In the genomic region with DNA sequence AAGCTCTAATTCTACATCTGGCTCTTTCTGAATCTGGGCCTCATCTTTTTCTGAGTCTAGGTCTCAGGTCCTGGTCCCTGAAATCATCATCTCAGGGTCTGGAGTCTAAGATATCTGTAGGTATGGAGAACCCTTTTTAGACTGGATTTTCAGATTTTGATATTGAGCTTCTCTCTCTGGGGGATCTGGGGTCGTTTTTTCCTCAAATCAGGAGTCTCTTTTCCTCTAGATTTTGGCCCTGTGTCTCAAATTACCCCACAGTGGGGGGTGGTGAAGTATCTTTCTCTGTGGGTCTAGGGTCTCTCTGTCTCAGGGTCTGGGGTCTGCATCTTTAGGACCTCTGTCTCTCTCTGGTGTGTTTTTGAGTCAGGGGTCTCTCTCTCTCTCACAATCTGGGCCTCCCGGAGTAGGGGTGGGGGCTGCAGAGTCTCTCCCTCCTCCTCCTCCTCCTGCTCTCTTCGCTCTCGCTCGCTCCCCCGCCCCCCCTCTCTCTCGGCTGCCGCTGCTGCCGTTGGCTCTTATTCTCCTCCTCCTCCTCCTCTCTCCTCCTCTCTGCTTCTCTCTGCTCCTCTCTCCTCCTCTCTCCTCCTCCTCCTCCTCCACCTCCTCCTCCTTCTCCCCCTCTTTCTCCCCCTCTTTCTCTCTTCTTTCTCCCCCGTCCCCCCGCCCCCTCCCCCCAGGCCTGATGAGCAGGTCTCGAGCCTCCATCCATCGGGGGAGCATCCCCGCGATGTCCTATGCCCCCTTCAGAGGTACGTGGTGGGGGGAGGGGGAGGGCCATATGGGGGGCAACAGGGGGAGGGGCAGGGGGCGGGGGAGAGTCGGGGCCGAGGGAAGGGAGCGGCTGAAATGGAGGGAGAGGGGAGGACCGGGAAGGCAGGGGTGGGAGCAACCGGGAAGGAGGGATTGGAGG, we compare ENCODE assay signal across 8 cellular contexts. TPM values are rescaled to one million over a fixed set of nuclear protein-coding genes. Genes with fewer than 3 reads are reported as not detected.
A peak's percentile ranks its signal among the peaks of the same experiment; 100 is the strongest.
DNase-seq lines count a peak whose midpoint lies in the region; ATAC-seq and TF ChIP-seq lines count a peak whose summit lies in the region.

SYNGAP1 (plus strand) TSS at position 486 of the 913 bp plus-strand sequence; CDS start at position 686, 200 bp downstream.

- TF ChIP-seq EP300 in tibial nerve (IDR thresholded peaks at IDR 0.05): peak in 1 of 2 donors; percentile 7

- H3K27me3 ChIP-seq in muscle layer of duodenum (ENCODE audit: low read depth, low read length): no peaks in the 10 kb centered on the region
- no peaks in the 10 kb centered on the region for H3K27me3 ChIP-seq in tibial nerve

- H3K4me1 ChIP-seq in muscle layer of duodenum (ENCODE audit: control insufficient read depth in 1 of 2, insufficient read depth in 2 of 2, low read length in 2 of 2): peaks cover 24 to 54% of the 10 kb centered on the region in 2 donors
- peaks cover 0 to 59% (median 28%) of the 10 kb centered on the region in 4 donors for H3K4me1 ChIP-seq in tibial nerve

- ATAC-seq in GM18870 (IDR thresholded peaks at IDR 0.05; ENCODE audit: unreplicated experiment): no peak

- H3K36me3 ChIP-seq in muscle layer of duodenum (ENCODE audit: control insufficient read depth in 1 of 2, insufficient read depth in 2 of 2, low read length in 2 of 2) (peaks cover 6 to 24% of the 10 kb centered on the region in 2 donors), tibial nerve (peaks cover 0 to 17% (median 2%) of the 10 kb centered on the region in 3 donors)

- H3K27ac ChIP-seq in muscle layer of duodenum (ENCODE audit: low read length) (peak within 1 kb of the TSS; percentile 98), tibial nerve (peak within 1 kb of the TSS; percentile 97 to 98 (median 97))

- TF ChIP-seq POLR2A in tibial nerve (IDR thresholded peaks at IDR 0.05): no peak

- TF ChIP-seq CTCF in epithelial cell of esophagus (IDR thresholded peaks at IDR 0.05; ENCODE audit: insufficient read depth, low read depth, low read length, missing control alignments): no peak
- no peak for TF ChIP-seq CTCF in tibial nerve (IDR thresholded peaks at IDR 0.05)

- DNase-seq in activated effector memory CD4-positive, alpha-beta T cell treated with anti-CD3 and anti-CD28 coated beads, Interleukin-2, amount 50 U/mL, for 16 hours: peak; percentile 77
- no peak for DNase-seq in activated effector memory CD4-positive, alpha-beta T cell treated with Interleukin-2 at 50 U/mL for 16 hours
- peak; percentile 46 to 52 for DNase-seq in activated CD4-positive, alpha-beta T cell treated with anti-CD3 and anti-CD28 coated beads, Interleukin-2, amount 50 U/mL, for 4 hours
- no peak for DNase-seq in epithelial cell of esophagus (ENCODE audit: low read depth)
- peak; percentile 52 to 65 for DNase-seq in tibial nerve (ENCODE audit: low spot score in 2 of 2)
- DNase-seq in Kasumi-1 (lab: John Stamatoyannopoulos, UW): no peak

- WGBS in tibial nerve, 2 donors: 3 to 4% methylated on average over 21 to 22 of the region's 22 CpGs

- H3K4me3 ChIP-seq in epithelial cell of esophagus (ENCODE audit: low read length) (peak within 1 kb of the TSS; percentile 23), muscle layer of duodenum (ENCODE audit: low read depth in 1 of 2, low read length in 2 of 2) (peak within 1 kb of the TSS; percentile 66 to 77), tibial nerve (peak within 1 kb of the TSS; percentile 13 to 51 (median 28))

- H3K9me3 ChIP-seq in muscle layer of duodenum (ENCODE audit: control insufficient read depth in 1 of 2, low read length in 2 of 2) (no peaks in the 10 kb centered on the region), tibial nerve (no peaks in the 10 kb centered on the region)

RNA-seq across cellular contexts. Expression of gene SYNGAP1, which starts in this region (rescaled TPM):
- 10 to 100 TPM; 13.0 to 29.7 (median 19.2) TPM for total RNA-seq in tibial nerve

Comparison
In these comparisons a context has a peak if more than half of its experiments do, and no peak if none do; other contexts are left out.
1. DNase-seq: peak in activated effector memory CD4-positive, alpha-beta T cell treated with anti-CD3 and anti-CD28 coated beads, Interleukin-2, amount 50 U/mL, for 16 hours (single experiment), activated CD4-positive, alpha-beta T cell treated with anti-CD3 and anti-CD28 coated beads, Interleukin-2, amount 50 U/mL, for 4 hours (2 of 2) and tibial nerve (2 of 2); none in activated effector memory CD4-positive, alpha-beta T cell treated with Interleukin-2 at 50 U/mL for 16 hours (single experiment), epithelial cell of esophagus (single experiment) and Kasumi-1 (0 of 2).
2. Peak in every context shown above with its lines, with median percentiles within 50 percentile points of each other: H3K4me3 ChIP-seq.